ENCODE assay signal across 28 cellular contexts in the genomic region with DNA sequence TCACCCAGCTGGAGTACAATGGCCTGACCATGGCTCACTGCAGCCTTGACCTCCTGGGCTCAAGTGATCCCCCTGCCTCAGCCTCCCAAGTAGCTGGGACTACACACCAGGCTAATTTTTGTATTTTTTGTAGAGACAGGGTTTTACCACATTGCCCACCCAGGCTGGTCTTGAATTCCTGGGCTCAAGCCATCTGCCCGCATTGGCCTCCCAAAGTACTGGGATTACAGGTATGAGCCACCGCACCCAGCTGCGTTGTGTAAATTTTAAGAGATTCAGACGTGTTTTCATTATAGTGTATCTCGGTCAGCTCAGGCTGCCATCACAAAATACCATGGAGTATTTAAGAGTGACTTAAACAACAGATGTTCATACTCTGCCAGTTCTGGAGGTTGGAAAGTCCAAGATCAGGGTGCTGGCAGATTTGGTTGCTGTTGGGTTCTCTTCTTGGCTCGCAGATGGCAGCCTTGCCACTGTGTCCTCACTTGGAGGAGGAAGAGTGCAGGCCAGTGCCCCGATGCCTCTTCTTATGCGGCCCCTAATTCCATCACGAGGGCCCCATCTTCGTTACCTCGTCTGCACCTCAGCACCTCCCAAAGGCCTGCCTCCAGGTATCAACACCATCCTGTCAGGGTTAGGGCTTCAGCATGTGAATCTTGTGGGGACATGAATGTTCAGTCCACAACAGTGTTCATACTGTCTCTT.
"Had no signal": no experiment of that assay in that cellular context is flagged by ENCODE, and none has a peak within 500 bp of the region (broad histone marks: within the 10 kb centered on the region; RNA-seq: fewer than 3 reads in every experiment).

No MANE protein-coding gene starts in this region.

- DNase-seq: activated CD4-positive, alpha-beta T cell treated with anti-CD3 and anti-CD28 coated beads, Interleukin-2, amount 10 ng/mL, durations not matched to agents 24 days and 14 days; activated CD4-positive, alpha-beta T cell treated with anti-CD3 and anti-CD28 coated beads, Interleukin-2, amount 50 U/mL, for 4 hours; activated CD8-positive, alpha-beta T cell treated with anti-CD3 and anti-CD28 coated beads for 36 hours; activated naive CD4-positive, alpha-beta T cell; activated naive CD4-positive, alpha-beta T cell treated with anti-CD3 and anti-CD28 coated beads, Interleukin-2, amount 50 U/mL, for 16 hours; activated naive CD8-positive, alpha-beta T cell treated with anti-CD3 and anti-CD28 coated beads, Interleukin-2, amount 10 ng/mL, durations not matched to agents 7 days and 5 days; activated T-cell treated with anti-CD3 and anti-CD28 coated beads, Interleukin-2, amount 50 U/mL, for 1 hour; activated T-cell treated with anti-CD3 and anti-CD28 coated beads, Interleukin-2, amount 50 U/mL, for 72 hours; amygdala; MM.1S; NCI-H1092 treated with DMSO at 0.1 percent for 48 hours; NCI-H1417; NCI-H146; NCI-H187; NCI-H2029 treated with DMSO at 0.1 percent for 48 hours; NCI-H2107; NCI-H510A; NCI-H526; NCI-H748 treated with DMSO at 0.1 percent for 48 hours; OCI-M1; Right ventricle myocardium superior; SK-N-SH had no signal

- H3K27ac ChIP-seq: ascending aorta, breast epithelium, KMS-11 had no signal

- H3K4me3 Mint-ChIP-seq: activated CD4-positive, alpha-beta T cell treated with anti-CD3 and anti-CD28 coated beads, Interleukin-2, amount 10 ng/mL, durations not matched to agents 24 days and 14 days; activated CD8-positive, alpha-beta T cell treated with anti-CD3 and anti-CD28 coated beads for 36 hours; activated naive CD8-positive, alpha-beta T cell treated with anti-CD3 and anti-CD28 coated beads, Interleukin-2, amount 10 ng/mL, durations not matched to agents 7 days and 5 days; activated T-cell treated with anti-CD3 and anti-CD28 coated beads, Interleukin-2, amount 50 U/mL, for 72 hours; activated T-helper 17 cell treated with anti-CD3 and anti-CD28 coated beads, Interleukin-2, amount 50 U/mL, for 72 hours; T-helper 1 cell treated with Interleukin-12 subunit alpha and Interleukin-12 subunit beta and Interleukin-4 antibody, amounts not matched to agents 30 μg/mL and 1 μg/mL, for 36 hours; T-helper 2 cell treated with Interferon-gamma antibody and Interleukin-4, amounts not matched to agents 5 μg/mL and 100 μg/mL, for 36 hours had no signal

- H3K4me1 ChIP-seq: ascending aorta, breast epithelium had no signal

- H3K27me3 ChIP-seq: ascending aorta, breast epithelium had no signal

- H3K27me3 Mint-ChIP-seq: activated CD4-positive, alpha-beta T cell treated with anti-CD3 and anti-CD28 coated beads, Interleukin-2, amount 10 ng/mL, durations not matched to agents 24 days and 14 days; activated CD8-positive, alpha-beta T cell treated with anti-CD3 and anti-CD28 coated beads for 36 hours; activated naive CD8-positive, alpha-beta T cell treated with anti-CD3 and anti-CD28 coated beads, Interleukin-2, amount 10 ng/mL, durations not matched to agents 7 days and 5 days; activated T-helper 17 cell treated with anti-CD3 and anti-CD28 coated beads, Interleukin-2, amount 50 U/mL, for 72 hours had no signal

- H3K9me3 ChIP-seq: ascending aorta, breast epithelium, SK-N-SH had no signal

- H3K27ac Mint-ChIP-seq: activated CD4-positive, alpha-beta T cell treated with anti-CD3 and anti-CD28 coated beads, Interleukin-2, amount 10 ng/mL, durations not matched to agents 24 days and 14 days; activated CD8-positive, alpha-beta T cell treated with anti-CD3 and anti-CD28 coated beads for 36 hours; activated naive CD8-positive, alpha-beta T cell treated with anti-CD3 and anti-CD28 coated beads, Interleukin-2, amount 10 ng/mL, durations not matched to agents 7 days and 5 days; activated T-cell treated with anti-CD3 and anti-CD28 coated beads, Interleukin-2, amount 50 U/mL, for 72 hours; activated T-helper 17 cell treated with anti-CD3 and anti-CD28 coated beads, Interleukin-2, amount 50 U/mL, for 72 hours; T-helper 1 cell treated with Interleukin-12 subunit alpha and Interleukin-12 subunit beta and Interleukin-4 antibody, amounts not matched to agents 30 μg/mL and 1 μg/mL, for 36 hours; T-helper 2 cell treated with Interferon-gamma antibody and Interleukin-4, amounts not matched to agents 5 μg/mL and 100 μg/mL, for 36 hours had no signal

- H3K4me3 ChIP-seq: ascending aorta, breast epithelium had no signal

- ATAC-seq: activated CD8-positive, alpha-beta T cell treated with anti-CD3 and anti-CD28 coated beads for 36 hours; activated T-cell treated with anti-CD3 and anti-CD28 coated beads, Interleukin-2, amount 50 U/mL, for 72 hours; activated T-helper 17 cell treated with anti-CD3 and anti-CD28 coated beads, Interleukin-2, amount 50 U/mL, for 72 hours had no signal

- H3K9me3 Mint-ChIP-seq: activated CD4-positive, alpha-beta T cell treated with anti-CD3 and anti-CD28 coated beads, Interleukin-2, amount 10 ng/mL, durations not matched to agents 24 days and 14 days; activated CD8-positive, alpha-beta T cell treated with anti-CD3 and anti-CD28 coated beads for 36 hours; activated naive CD8-positive, alpha-beta T cell treated with anti-CD3 and anti-CD28 coated beads, Interleukin-2, amount 10 ng/mL, durations not matched to agents 7 days and 5 days; activated T-cell treated with anti-CD3 and anti-CD28 coated beads, Interleukin-2, amount 50 U/mL, for 72 hours; activated T-helper 17 cell treated with anti-CD3 and anti-CD28 coated beads, Interleukin-2, amount 50 U/mL, for 72 hours; T-helper 1 cell treated with Interleukin-12 subunit alpha and Interleukin-12 subunit beta and Interleukin-4 antibody, amounts not matched to agents 30 μg/mL and 1 μg/mL, for 36 hours; T-helper 2 cell treated with Interferon-gamma antibody and Interleukin-4, amounts not matched to agents 5 μg/mL and 100 μg/mL, for 36 hours had no signal

- H3K36me3 ChIP-seq: breast epithelium had no signal
